Comparison of ENCODE assay signal across 9 cellular contexts in the genomic region with DNA sequence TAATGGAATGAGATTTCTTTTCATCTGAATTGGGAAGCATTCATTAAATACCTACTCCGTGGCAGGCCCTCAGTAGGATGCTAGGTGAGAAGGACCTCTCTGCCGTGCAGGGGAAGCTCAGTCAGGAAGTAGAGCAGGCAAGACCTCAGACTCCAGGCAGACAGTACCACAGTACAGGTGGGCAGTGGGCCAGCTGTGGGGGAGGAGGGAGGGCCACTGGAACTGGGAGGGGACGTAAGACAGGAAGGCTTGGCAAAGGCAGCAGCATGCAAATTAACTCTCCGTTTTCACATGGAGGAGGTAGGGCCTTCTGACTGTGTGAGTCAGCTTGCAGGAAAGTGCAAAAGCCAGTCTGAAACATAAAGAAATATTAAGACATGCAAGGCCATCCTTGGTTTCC.
DNase-seq lines count a peak whose midpoint lies in the region; ATAC-seq and TF ChIP-seq lines count a peak whose summit lies in the region.
"Had no signal": no experiment of that assay in that cellular context is flagged by ENCODE, and none has a peak within 500 bp of the region (broad histone marks: within the 10 kb centered on the region; RNA-seq: fewer than 3 reads in every experiment).

No MANE protein-coding gene starts in this region.

- H3K9me2 ChIP-seq in SK-N-SH: no peaks in the 10 kb centered on the region

- ATAC-seq in DND-41 (ENCODE audit: insufficient read depth, low read depth): peak; percentile 72
- peak; percentile 83 for ATAC-seq in IMR-90 (ENCODE audit: low read depth)
- ATAC-seq in heart right ventricle: peak; percentile 82 to 93 (median 86)

- H3K4me1 ChIP-seq in DND-41 (ENCODE audit: insufficient read depth, low read length): peaks cover 24% of the 10 kb centered on the region
- H3K4me1 ChIP-seq in IMR-90 (ENCODE audit: control insufficient read depth, insufficient read depth, low read length): peaks cover 4% of the 10 kb centered on the region; the same call in 1 of the 2 replicates
- H3K4me1 ChIP-seq in SK-N-SH (ENCODE audit: control insufficient read depth in 1 of 2, insufficient read depth in 2 of 2, low read depth in 1 of 2, low read length in 1 of 2): peaks cover 0 to 7% of the 10 kb centered on the region in 2 experiments; a peak in 2 of 4 replicates
- H3K4me1 ChIP-seq in heart right ventricle: peaks cover 0 to 19% (median 10%) of the 10 kb centered on the region in 9 donors
- H3K4me1 ChIP-seq in tibial artery: peaks cover 0 to 17% (median 15%) of the 10 kb centered on the region in 4 donors

- no peaks in the 10 kb centered on the region for H3K27me3 ChIP-seq in DND-41 (ENCODE audit: insufficient read depth, low read length, poor library complexity)
- H3K27me3 ChIP-seq in IMR-90 (ENCODE audit: control insufficient read depth, insufficient read depth, low read length): peaks cover 5% of the 10 kb centered on the region; the same call in 1 of the 2 replicates
- H3K27me3 ChIP-seq in SK-N-SH (ENCODE audit: insufficient read depth): 0 out of 2 replicates have a peak, but pooled peaks cover 5% of the 10 kb centered on the region
- no peaks in the 10 kb centered on the region for H3K27me3 ChIP-seq in heart right ventricle
- no peaks in the 10 kb centered on the region for H3K27me3 ChIP-seq in tibial artery

- H3K4me3 ChIP-seq in DND-41 (ENCODE audit: low read depth in 1 of 2, low read length in 2 of 2) (no peak overlapping the region), IMR-90 (ENCODE audit: insufficient read depth, low read depth, low read length) (no peak overlapping the region), SK-N-SH (ENCODE audit: low read depth in 2 of 2, low read length in 1 of 2) (no peak overlapping the region), heart right ventricle (no peak overlapping the region), tibial artery (no peak overlapping the region)
- H3K4me3 ChIP-seq: skin epidermis had no signal

- H3K27ac ChIP-seq in DND-41 (ENCODE audit: low read length) (peak overlapping the region; percentile 7; the same call in 1 of the 2 replicates), IMR-90 (ENCODE audit: insufficient read depth, low read length) (no peak overlapping the region), SK-N-SH (ENCODE audit: low read depth in 2 of 2, low read length in 1 of 2) (no peak overlapping the region), heart right ventricle (no peak overlapping the region), tibial artery (peak overlapping the region; percentile 30 to 34)
- H3K27ac ChIP-seq: skin epidermis had no signal

- H3K36me3 ChIP-seq in DND-41 (ENCODE audit: insufficient read depth, low read length) (no peaks in the 10 kb centered on the region), IMR-90 (ENCODE audit: control insufficient read depth, insufficient read depth, low read length) (no peaks in the 10 kb centered on the region), SK-N-SH (replicated peaks in 1 of 2; ENCODE audit: control insufficient read depth in 1 of 2, insufficient read depth in 2 of 2, low read length in 1 of 2) (no peaks in the 10 kb centered on the region), heart right ventricle (no peaks in the 10 kb centered on the region), tibial artery (no peaks in the 10 kb centered on the region)

- dilution Hi-C loops in IMR-90 (cut with HindIII; ENCODE audit: low sequenced_read_pairs, unreplicated experiment): no loop called here

- H3K79me2 ChIP-seq in DND-41 (ENCODE audit: insufficient read depth, low read length): no peaks in the 10 kb centered on the region
- no peaks in the 10 kb centered on the region for H3K79me2 ChIP-seq in SK-N-SH (ENCODE audit: insufficient read depth)

- no peaks in the 10 kb centered on the region for H3K4me1 Mint-ChIP-seq in Calu3 (ENCODE audit: low read depth, unreplicated experiment)
- no peaks in the 10 kb centered on the region for H3K4me1 Mint-ChIP-seq in activated T-helper 1 cell treated with anti-CD3 and anti-CD28 coated beads, Interleukin-12 subunit alpha, Interleukin-12 subunit beta, Interleukin-2, Interleukin-4 antibody, amounts not matched to agents 30 ng/mL and 10 ng/mL and 1 ng/mL, durations not matched to agents 14 hours and 24 hours and 36 hours (ENCODE audit: low read depth)

- no peak overlapping the region for H2BK5ac ChIP-seq in IMR-90 (ENCODE audit: low read depth, low read length, poor library complexity, severe bottlenecking)

- no peak overlapping the region for H2BK20ac ChIP-seq in IMR-90 (ENCODE audit: low read depth, low read length)

- POLR2A ChIA-PET in IMR-90 (lab: Charles Lee; ENCODE audit: unreplicated experiment): no interaction called here
- POLR2A ChIA-PET in SK-N-SH (lab: Yijun Ruan, JAX): no interaction called here
- POLR2A ChIA-PET in GM10248 (lab: Yijun Ruan, JAX): no interaction called here

- no peak overlapping the region for H3K18ac ChIP-seq in IMR-90 (ENCODE audit: low read depth, low read length)

- in situ Hi-C loops in IMR-90 (cut with MboI; ENCODE audit: low sequenced_read_pairs): no loop called here

- 0 out of 2 replicates have a peak overlapping the region, but pooled peaks have one; percentile 1 for H2AFZ ChIP-seq in DND-41 (ENCODE audit: low read depth, low read length)
- H2AFZ ChIP-seq in IMR-90 (replicated peaks; ENCODE audit: low read length, poor library complexity): peak overlapping the region; percentile 67
- no peak overlapping the region for H2AFZ ChIP-seq in SK-N-SH (ENCODE audit: low read depth)

- no peak overlapping the region for H4K8ac ChIP-seq in IMR-90 (ENCODE audit: low read depth in 2 of 2, low read length in 2 of 2)

- H2AK5ac ChIP-seq in IMR-90 (ENCODE audit: low read depth, low read length): no peak overlapping the region

- intact Hi-C loops in IMR-90 (cut with micrococcal nuclease) (no loop called here), heart right ventricle (cut with DNase I) (loop anchor here in 1 of 10 donors (5.0 kb wide), 1 partner anchor 64 kb away; no protein-coding TSS in a partner anchor), tibial artery (cut with DNase I; ENCODE audit: low total_unique reads) (loop anchor here (5.0 kb wide), 1 partner anchor 34 kb away; no protein-coding TSS in a partner anchor), Calu3 (cut with micrococcal nuclease; ENCODE audit: unreplicated experiment) (no loop called here)
- intact Hi-C loops in activated T-helper 1 cell treated with anti-CD3 and anti-CD28 coated beads, Interleukin-12 subunit alpha, Interleukin-12 subunit beta, Interleukin-2, Interleukin-4 antibody, amounts not matched to agents 30 ng/mL and 10 ng/mL and 1 ng/mL, durations not matched to agents 14 hours and 24 hours and 36 hours (cut with micrococcal nuclease): no loop called here

- no peaks in the 10 kb centered on the region for H3K9me3 ChIP-seq in DND-41 (ENCODE audit: insufficient read depth, low read length, severe bottlenecking)
- H3K9me3 ChIP-seq in IMR-90 (ENCODE audit: control insufficient read depth, insufficient read depth, low read length): no peaks in the 10 kb centered on the region
- H3K9me3 ChIP-seq in SK-N-SH: no peaks in the 10 kb centered on the region
- H3K9me3 ChIP-seq in heart right ventricle: no peaks in the 10 kb centered on the region
- H3K9me3 ChIP-seq in tibial artery: no peaks in the 10 kb centered on the region

- peak; percentile 75 for DNase-seq in DND-41
- DNase-seq in IMR-90: peak; percentile 80
- DNase-seq in SK-N-SH: peak; percentile 25
- peak; percentile 65 to 76 for DNase-seq in heart right ventricle
- peak; percentile 48 to 84 for DNase-seq in tibial artery
- no peak for DNase-seq in Calu3
- DNase-seq in GM10248 (ENCODE audit: extremely low spot score): no peak
- no peak for DNase-seq in activated T-helper 1 cell treated with anti-CD3 and anti-CD28 coated beads, Interleukin-12 subunit alpha, Interleukin-12 subunit beta, Interleukin-2, Interleukin-4 antibody, amounts not matched to agents 30 ng/mL and 10 ng/mL and 1 ng/mL, durations not matched to agents 14 hours and 24 hours and 36 hours (ENCODE audit: low spot score)

- H4K5ac ChIP-seq in IMR-90 (ENCODE audit: low read depth, low read length): no peak overlapping the region

- H3K23ac ChIP-seq in IMR-90 (ENCODE audit: low read depth, low read length): no peak overlapping the region

- H3K4me2 ChIP-seq in DND-41 (ENCODE audit: insufficient read depth, low read length): 0 out of 2 replicates have a peak overlapping the region, but pooled peaks have one; percentile 14
- no peak overlapping the region; the same call in 1 of the 2 replicates for H3K4me2 ChIP-seq in IMR-90 (ENCODE audit: low read depth, low read length)
- no peak overlapping the region for H3K4me2 ChIP-seq in SK-N-SH

- no peaks in the 10 kb centered on the region for H3F3A ChIP-seq in SK-N-SH (replicated peaks; ENCODE audit: insufficient read depth)

- no peak overlapping the region for H3K56ac ChIP-seq in IMR-90 (ENCODE audit: extremely low read depth, insufficient read depth, low read length)

- H2BK15ac ChIP-seq in IMR-90 (ENCODE audit: low read depth, low read length): no peak overlapping the region

- H3K27me3 Mint-ChIP-seq in Calu3 (ENCODE audit: unreplicated experiment): peaks cover 51% of the 10 kb centered on the region
- H3K27me3 Mint-ChIP-seq in activated T-helper 1 cell treated with anti-CD3 and anti-CD28 coated beads, Interleukin-12 subunit alpha, Interleukin-12 subunit beta, Interleukin-2, Interleukin-4 antibody, amounts not matched to agents 30 ng/mL and 10 ng/mL and 1 ng/mL, durations not matched to agents 14 hours and 24 hours and 36 hours (ENCODE audit: insufficient read depth): peaks cover 4% of the 10 kb centered on the region

- H3K79me1 ChIP-seq in IMR-90 (ENCODE audit: low read depth in 1 of 2, low read length in 2 of 2): no peaks in the 10 kb centered on the region

- H3K36me3 Mint-ChIP-seq in Calu3 (ENCODE audit: insufficient read depth, unreplicated experiment): peaks cover 5% of the 10 kb centered on the region
- no peaks in the 10 kb centered on the region for H3K36me3 Mint-ChIP-seq in activated T-helper 1 cell treated with anti-CD3 and anti-CD28 coated beads, Interleukin-12 subunit alpha, Interleukin-12 subunit beta, Interleukin-2, Interleukin-4 antibody, amounts not matched to agents 30 ng/mL and 10 ng/mL and 1 ng/mL, durations not matched to agents 14 hours and 24 hours and 36 hours (ENCODE audit: low read depth)

- TF ChIP-seq RAD21 in IMR-90 (IDR thresholded peaks at IDR 0.05; ENCODE audit: low read length) (no peak), SK-N-SH (IDR thresholded peaks at IDR 0.05; ENCODE audit: low read length) (no peak)

- no peak for TF ChIP-seq EP300 in SK-N-SH (IDR thresholded peaks at IDR 0.05; ENCODE audit: borderline replicate concordance in 1 of 2, low read depth in 1 of 2, low read length in 1 of 2)

- H3K4me3 Mint-ChIP-seq in Calu3 (ENCODE audit: low read depth, unreplicated experiment): no peak overlapping the region
- no peak overlapping the region for H3K4me3 Mint-ChIP-seq in activated T-helper 1 cell treated with anti-CD3 and anti-CD28 coated beads, Interleukin-12 subunit alpha, Interleukin-12 subunit beta, Interleukin-2, Interleukin-4 antibody, amounts not matched to agents 30 ng/mL and 10 ng/mL and 1 ng/mL, durations not matched to agents 14 hours and 24 hours and 36 hours

- TF ChIP-seq POLR2A in IMR-90 (IDR thresholded peaks at IDR 0.05; ENCODE audit: low read depth, low read length): no peak

- no peak overlapping the region for H3K27ac Mint-ChIP-seq in Calu3 (ENCODE audit: unreplicated experiment)
- H3K27ac Mint-ChIP-seq in activated T-helper 1 cell treated with anti-CD3 and anti-CD28 coated beads, Interleukin-12 subunit alpha, Interleukin-12 subunit beta, Interleukin-2, Interleukin-4 antibody, amounts not matched to agents 30 ng/mL and 10 ng/mL and 1 ng/mL, durations not matched to agents 14 hours and 24 hours and 36 hours: no peak overlapping the region

- BruUV-seq in IMR-90 (replicated peaks; lab: Mats Ljungman, UMichigan) (no TSS peak), Calu3 (replicated peaks; lab: Mats Ljungman, UMichigan) (no TSS peak)

- H3K9me3 Mint-ChIP-seq in Calu3 (ENCODE audit: low read depth, unreplicated experiment): no peaks in the 10 kb centered on the region
- no peaks in the 10 kb centered on the region for H3K9me3 Mint-ChIP-seq in activated T-helper 1 cell treated with anti-CD3 and anti-CD28 coated beads, Interleukin-12 subunit alpha, Interleukin-12 subunit beta, Interleukin-2, Interleukin-4 antibody, amounts not matched to agents 30 ng/mL and 10 ng/mL and 1 ng/mL, durations not matched to agents 14 hours and 24 hours and 36 hours

- CTCF ChIA-PET in IMR-90 (lab: Yijun Ruan, JAX) (interaction anchor here (0.8 kb wide), 1 partner anchor 8 kb away, joined by 3 read pairs; no protein-coding TSS in a partner anchor), SK-N-SH (lab: Yijun Ruan, JAX) (interaction anchor here (0.8 to 1.5 kb wide), 3 partner anchors 8 to 38 kb away, joined by 3 to 4 read pairs (median 3); no protein-coding TSS in a partner anchor), Calu3 (lab: Charles Lee) (no interaction called here), GM10248 (lab: Yijun Ruan, JAX) (interaction anchor here (0.9 to 1.4 kb wide), 4 partner anchors 14 to 319 kb away, joined by 3 read pairs; no protein-coding TSS in a partner anchor)

- H2BK120ac ChIP-seq in IMR-90 (ENCODE audit: low read depth, low read length): no peak overlapping the region

- 17% methylated on average over 2 of the region's 4 CpGs; no CpG with 5 or more reads in 1 of the 2 experiments for WGBS in IMR-90 (ENCODE audit: extremely low coverage in 2 of 2, insufficient read length in 1 of 2), 2 experiments
- 50% methylated on average over 4 of the region's 4 CpGs for WGBS in SK-N-SH (ENCODE audit: low lambda C conversion rate)
- 12 to 17% methylated on average over 4 of the region's 4 CpGs for WGBS in heart right ventricle, 2 donors

- H4K20me1 ChIP-seq in DND-41 (ENCODE audit: insufficient read depth, low read length) (no peaks in the 10 kb centered on the region), IMR-90 (ENCODE audit: insufficient read depth, low read length) (no peaks in the 10 kb centered on the region), SK-N-SH (ENCODE audit: insufficient read depth) (no peaks in the 10 kb centered on the region)

- H3K9ac ChIP-seq in DND-41 (ENCODE audit: low read depth, low read length) (no peak overlapping the region), IMR-90 (ENCODE audit: low read depth, low read length) (no peak overlapping the region), SK-N-SH (no peak overlapping the region)

- TF ChIP-seq CTCF in DND-41 (IDR thresholded peaks at IDR 0.05; ENCODE audit: borderline replicate concordance, extremely low read depth, low read length, poor library complexity, severe bottlenecking): no peak
- TF ChIP-seq CTCF in IMR-90 (conservative IDR thresholded peaks at IDR 0.05; ENCODE audit: low read depth, low read length): no peak
- TF ChIP-seq CTCF in SK-N-SH (IDR thresholded peaks at IDR 0.05): no peak
- TF ChIP-seq CTCF in heart right ventricle (IDR thresholded peaks at IDR 0.05): no peak
- TF ChIP-seq CTCF in tibial artery (IDR thresholded peaks at IDR 0.05): no peak
- TF ChIP-seq CTCF in Calu3 (IDR thresholded peaks at IDR 0.05; ENCODE audit: unreplicated experiment): no peak
- no peak for TF ChIP-seq CTCF in GM10248 (IDR thresholded peaks at IDR 0.05; ENCODE audit: control extremely low read depth, extremely low read depth, low read depth, missing control alignments)

- peak overlapping the region; percentile 30 for H2AK9ac ChIP-seq in IMR-90 (replicated peaks; ENCODE audit: low read depth, low read length, poor library complexity)

- no peak overlapping the region for H3K14ac ChIP-seq in IMR-90 (replicated peaks; ENCODE audit: low read depth, low read length)

- no peak overlapping the region for H3K4ac ChIP-seq in IMR-90 (ENCODE audit: low read depth, low read length)

- H4K91ac ChIP-seq in IMR-90 (ENCODE audit: insufficient read depth, low read depth, low read length): no peak overlapping the region

- H3K9me1 ChIP-seq in IMR-90 (ENCODE audit: insufficient read depth, low read length): no peaks in the 10 kb centered on the region

Comparison
In these comparisons a context has a peak if more than half of its experiments do, and no peak if none do; other contexts are left out.
1. DNase-seq: peak in DND-41 (single experiment), IMR-90 (single experiment), SK-N-SH (single experiment), heart right ventricle (2 of 2) and tibial artery (2 of 2); none in Calu3 (single experiment), GM10248 (single experiment) and activated T-helper 1 cell treated with anti-CD3 and anti-CD28 coated beads, Interleukin-12 subunit alpha, Interleukin-12 subunit beta, Interleukin-2, Interleukin-4 antibody, amounts not matched to agents 30 ng/mL and 10 ng/mL and 1 ng/mL, durations not matched to agents 14 hours and 24 hours and 36 hours (single experiment).
2. H3K27ac ChIP-seq: peak in DND-41 (single experiment) and tibial artery (2 of 2); none in IMR-90 (single experiment), SK-N-SH (0 of 2) and heart right ventricle (0 of 10).
3. Peak in every context shown above with its lines, with median percentiles within 50 percentile points of each other: ATAC-seq.